8 cellular contexts compared by ENCODE assay signal in the genomic region with DNA sequence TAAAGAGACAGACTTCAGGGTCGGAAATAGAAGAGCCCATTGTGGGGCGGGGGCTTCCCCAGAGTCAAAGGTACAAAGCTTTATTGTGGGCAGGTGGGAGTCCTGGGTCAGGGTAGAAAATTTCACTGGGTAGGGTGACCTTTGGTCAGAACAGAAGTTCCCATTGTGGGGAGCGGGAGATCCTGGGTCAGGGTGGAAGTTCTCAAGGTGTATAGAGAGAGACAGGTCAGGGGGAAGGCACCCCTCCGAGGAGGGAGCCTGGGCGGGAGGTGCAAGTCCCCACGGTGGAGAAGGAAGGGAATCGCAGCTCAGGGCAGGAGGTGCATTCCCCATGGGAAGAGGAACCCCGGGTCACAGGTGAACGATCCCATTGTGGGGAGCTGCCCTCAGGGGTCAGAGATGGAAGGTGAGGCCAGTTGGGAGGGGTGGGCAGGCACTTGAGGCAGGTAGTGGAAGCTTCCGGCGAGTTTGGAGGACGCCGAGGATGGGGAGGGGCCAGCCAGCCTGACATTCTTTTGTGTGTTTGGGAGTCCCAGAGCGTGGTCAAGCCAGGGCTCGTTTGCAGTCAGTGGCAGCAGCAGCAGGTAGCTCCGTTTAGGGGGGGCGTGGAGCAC. TPM values are rescaled to one million over a fixed set of nuclear protein-coding genes. Genes with fewer than 3 reads are reported as not detected.
A peak's percentile ranks its signal among the peaks of the same experiment; 100 is the strongest.
DNase-seq lines count a peak whose midpoint lies in the region; ATAC-seq and TF ChIP-seq lines count a peak whose summit lies in the region.

No MANE protein-coding gene starts in this region.

- 1% methylated on average over 17 of the region's 17 CpGs for WGBS in heart right ventricle, 2 donors

- no peaks in the 10 kb centered on the region for H3K9me3 ChIP-seq in heart right ventricle

- no peaks in the 10 kb centered on the region for H3K27me3 ChIP-seq in heart right ventricle
- H3K27me3 ChIP-seq in rectal smooth muscle tissue (ENCODE audit: control insufficient read depth, insufficient read depth, low read length) = no peaks in the 10 kb centered on the region

- peak overlapping the region; percentile 42 for H3K9ac ChIP-seq in rectal smooth muscle tissue (ENCODE audit: low read length)

- intact Hi-C loops in heart right ventricle (cut with DNase I) = no loop called here

- H3K4me3 ChIP-seq in GM08714 (ENCODE audit: low read length) (peak overlapping the region; percentile 82), LNCaP clone FGC (ENCODE audit: low read depth, low read length) (peak overlapping the region; percentile 85), heart right ventricle (peak overlapping the region; percentile 57 to 88 (median 82)), rectal smooth muscle tissue (ENCODE audit: low read length) (peak overlapping the region; percentile 77)

- TF ChIP-seq CTCF in LNCaP clone FGC (IDR thresholded peaks at IDR 0.05; ENCODE audit: control insufficient read depth, extremely low read depth, insufficient read depth) (no peak), heart right ventricle (IDR thresholded peaks at IDR 0.05) (no peak)

- peaks cover 4 to 37% (median 27%) of the 10 kb centered on the region in 9 donors for H3K4me1 ChIP-seq in heart right ventricle
- H3K4me1 ChIP-seq in rectal smooth muscle tissue (ENCODE audit: control insufficient read depth, insufficient read depth, low read length) = peaks cover 11% of the 10 kb centered on the region

- ATAC-seq in heart right ventricle (peak in 5 of 8 donors; percentile 5 to 20 (median 17)), HG02970 (IDR thresholded peaks at IDR 0.05; ENCODE audit: low FRiP score, unreplicated experiment) (no peak)

- H3K27ac ChIP-seq in heart right ventricle = peak overlapping the region in 9 of 10 donors; percentile 57 to 91 (median 84)
- H3K27ac ChIP-seq in rectal smooth muscle tissue (ENCODE audit: low read depth, low read length) = peak overlapping the region; percentile 18

- no peak for DNase-seq in LNCaP clone FGC (ENCODE audit: low read depth)
- peak; percentile 75 for DNase-seq in activated effector memory CD4-positive, alpha-beta T cell treated with anti-CD3 and anti-CD28 coated beads, Interleukin-2, amount 50 U/mL, for 16 hours
- no peak for DNase-seq in heart right ventricle
- DNase-seq in T-helper 9 cell = no peak
- DNase-seq in SIG-M5 (lab: John Stamatoyannopoulos, UW) = no peak

- peaks cover 0 to 60% (median 30%) of the 10 kb centered on the region in 9 donors for H3K36me3 ChIP-seq in heart right ventricle
- H3K36me3 ChIP-seq in rectal smooth muscle tissue (ENCODE audit: control insufficient read depth, insufficient read depth, low read length) = peaks cover 8% of the 10 kb centered on the region

RNA-seq across cellular contexts. Expression of a gene that starts 0.6 kb away (rescaled TPM):
- 10 to 100 TPM; 22.0 to 31.9 (median 27.0) TPM for total RNA-seq in heart right ventricle
- 10 to 100 TPM; 25.8 to 54.5 TPM for polyA plus RNA-seq in heart right ventricle

RNA-seq across cellular contexts. Expression of a gene that starts 9.0 kb away (rescaled TPM):
- 10 to 100 TPM in 2 of 10 donors, 1 to 10 TPM in 8; 5.3 to 14.1 (median 7.9) TPM for total RNA-seq in heart right ventricle
- polyA plus RNA-seq in heart right ventricle = 10 to 100 TPM; 14.9 to 22.2 TPM

RNA-seq across cellular contexts. Expression of a gene that starts 13.3 kb away (rescaled TPM):
- 10 to 100 TPM; 37.6 to 52.8 (median 43.3) TPM for total RNA-seq in heart right ventricle
- 10 to 100 TPM; 25.3 to 71.7 TPM for polyA plus RNA-seq in heart right ventricle

RNA-seq across cellular contexts. Expression of a gene that starts 33.7 kb away (rescaled TPM):
- 10 to 100 TPM; 27.8 to 44.3 (median 40.1) TPM for total RNA-seq in heart right ventricle
- polyA plus RNA-seq in heart right ventricle = 10 to 100 TPM; 25.7 to 26.9 TPM

RNA-seq across cellular contexts. Expression of a gene that starts 48.3 kb away (rescaled TPM):
- 10 to 100 TPM; 28.3 to 39.0 (median 34.3) TPM for total RNA-seq in heart right ventricle
- polyA plus RNA-seq in heart right ventricle = 10 to 100 TPM; 11.2 to 14.9 TPM
